Comparison of ENCODE assay signal across 17 cellular contexts in genomic region chrX:31217111-31217510, GRCh38.
"Had no signal": no experiment of that assay in that cellular context is flagged by ENCODE, and none has a peak within 500 bp of the region (broad histone marks: within the 10 kb centered on the region; RNA-seq: fewer than 3 reads in every experiment).

No MANE protein-coding gene starts in this region.

- H3K27me3 Mint-ChIP-seq: natural killer cell treated with Interleukin-12 subunit alpha and Interleukin-12 subunit beta and Interleukin-15 and Interleukin-18, amount 100 ng/mL, for 72 hours had no signal

- H2AFZ ChIP-seq: parathyroid adenoma had no signal

- H3K4me2 ChIP-seq: smooth muscle cell had no signal

- H3K4me1 ChIP-seq: ascending aorta, breast epithelium, parathyroid adenoma had no signal

- H3K9me3 Mint-ChIP-seq: natural killer cell treated with Interleukin-12 subunit alpha and Interleukin-12 subunit beta and Interleukin-15 and Interleukin-18, amount 100 ng/mL, for 72 hours had no signal

- H3K36me3 ChIP-seq: ascending aorta, breast epithelium, esophagus squamous epithelium, neutrophil, right lobe of liver, upper lobe of right lung had no signal

- H3K27ac Mint-ChIP-seq: natural killer cell treated with Interleukin-12 subunit alpha and Interleukin-12 subunit beta and Interleukin-15 and Interleukin-18, amount 100 ng/mL, for 72 hours had no signal

- H3K79me2 ChIP-seq: parathyroid adenoma had no signal

- H3K27me3 ChIP-seq: ascending aorta, esophagus squamous epithelium, neutrophil, right lobe of liver, upper lobe of right lung had no signal

- H3K9ac ChIP-seq: parathyroid adenoma had no signal

- H3K9me3 ChIP-seq: ascending aorta, breast epithelium, esophagus squamous epithelium, neutrophil, right lobe of liver, upper lobe of right lung had no signal

- H3K4me3 Mint-ChIP-seq: natural killer cell treated with Interleukin-12 subunit alpha and Interleukin-12 subunit beta and Interleukin-15 and Interleukin-18, amount 100 ng/mL, for 72 hours had no signal

- DNase-seq: activated CD8-positive, alpha-beta memory T cell treated with anti-CD3 and anti-CD28 coated beads for 24 hours; activated CD8-positive, alpha-beta memory T cell treated with anti-CD3 and anti-CD28 coated beads, Interleukin-2, amount 50 U/mL, for 48 hours; activated effector memory CD4-positive, alpha-beta T cell treated with Interleukin-2 at 50 U/mL for 16 hours; activated naive CD4-positive, alpha-beta T cell treated with anti-CD3 and anti-CD28 coated beads, Interleukin-2, amount 50 U/mL, for 16 hours; activated T-cell treated with anti-CD3 and anti-CD28 coated beads, Interleukin-2, amount 50 U/mL, for 48 hours; cortex of kidney; esophagus squamous epithelium; right lobe of liver; stimulated activated CD4-positive, alpha-beta T cell treated with anti-CD3 and anti-CD28 coated beads, Interleukin-4, amount 100 ng/mL, for 1 hour; upper lobe of right lung had no signal

- H3K4me3 ChIP-seq: ascending aorta, breast epithelium, esophagus squamous epithelium, right lobe of liver, smooth muscle cell, upper lobe of right lung had no signal

- H3K27ac ChIP-seq: ascending aorta, esophagus squamous epithelium, neutrophil, parathyroid adenoma, right lobe of liver, upper lobe of right lung had no signal

- ATAC-seq: activated CD4-positive, CD25-positive, alpha-beta regulatory T cell treated with anti-CD3 and anti-CD28 coated beads, Interleukin-2, amount 50 U/mL, for 24 hours; natural killer cell treated with Interleukin-12 subunit alpha and Interleukin-12 subunit beta and Interleukin-15 and Interleukin-18, amount 100 ng/mL, for 72 hours; right lobe of liver; upper lobe of right lung had no signal
